1 cellular context compared by ENCODE assay signal in genomic region chr4:139282375-139283075, GRCh38.
A peak's percentile ranks its signal among the peaks of the same experiment; 100 is the strongest.
TF ChIP-seq lines count a peak whose summit lies in the region.

No MANE protein-coding gene starts in this region.

TF ChIP-seq in K562, 482 proteins besides CTCF, POLR2A, EP300 and RAD21:
- TF ChIP-seq ZNF316 (IDR thresholded peaks at IDR 0.05) (0 out of 2 replicates have a peak, but pooled peaks have one; percentile 21), NCOR1 (IDR thresholded peaks at IDR 0.05) (no peak), C11orf30 (IDR thresholded peaks at IDR 0.05; ENCODE audit: low read depth) (0 out of 2 replicates have a peak, but pooled peaks have one; percentile 4), CBFA2T3 (IDR thresholded peaks at IDR 0.05) (peak; percentile 23; the same call in 1 of the 2 replicates)
- TF ChIP-seq, protein P1, sequence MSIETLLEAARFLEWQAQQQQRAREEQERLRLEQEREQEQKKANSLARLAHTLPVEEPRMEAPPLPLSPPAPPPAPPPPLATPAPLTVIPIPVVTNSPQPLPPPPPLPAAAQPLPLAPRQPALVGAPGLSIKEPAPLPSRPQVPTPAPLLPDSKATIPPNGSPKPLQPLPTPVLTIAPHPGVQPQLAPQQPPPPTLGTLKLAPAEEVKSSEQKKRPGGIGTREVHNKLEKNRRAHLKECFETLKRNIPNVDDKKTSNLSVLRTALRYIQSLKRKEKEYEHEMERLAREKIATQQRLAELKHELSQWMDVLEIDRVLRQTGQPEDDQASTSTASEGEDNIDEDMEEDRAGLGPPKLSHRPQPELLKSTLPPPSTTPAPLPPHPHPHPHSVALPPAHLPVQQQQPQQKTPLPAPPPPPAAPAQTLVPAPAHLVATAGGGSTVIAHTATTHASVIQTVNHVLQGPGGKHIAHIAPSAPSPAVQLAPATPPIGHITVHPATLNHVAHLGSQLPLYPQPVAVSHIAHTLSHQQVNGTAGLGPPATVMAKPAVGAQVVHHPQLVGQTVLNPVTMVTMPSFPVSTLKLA (conservative IDR thresholded peaks at IDR 0.05), result no peak
